8 cellular contexts compared by ENCODE assay signal in genomic region chr11:64304032-64304315, GRCh38.
A peak's percentile ranks its signal among the peaks of the same experiment; 100 is the strongest.
DNase-seq lines count a peak whose midpoint lies in the region; ATAC-seq and TF ChIP-seq lines count a peak whose summit lies in the region.

No MANE protein-coding gene starts in this region.

- no peaks in the 10 kb centered on the region for H3K9me2 ChIP-seq in MM.1S (replicated peaks; ENCODE audit: insufficient read depth, low read length)

- ATAC-seq in HG02885 (IDR thresholded peaks at IDR 0.05; ENCODE audit: poor library complexity, unreplicated experiment) = no peak
- no peak for ATAC-seq in activated CD4-positive, CD25-positive, alpha-beta regulatory T cell treated with anti-CD3 and anti-CD28 coated beads, Interleukin-2, amount 50 U/mL, for 24 hours

- H3K4me1 Mint-ChIP-seq in nephron progenitor cell = peaks cover 31% of the 10 kb centered on the region

- no peaks in the 10 kb centered on the region for H3K9me3 ChIP-seq in BLaER1 treated with 17β-estradiol and CSF1 and Interleukin-3, amounts not matched to agents 10 nM and 100 nM (replicated peaks in 1 of 11)
- no peaks in the 10 kb centered on the region for H3K9me3 ChIP-seq in MM.1S (replicated peaks; ENCODE audit: insufficient read depth, low read length)
- H3K9me3 ChIP-seq in duodenal mucosa (ENCODE audit: control insufficient read depth in 1 of 2, low read length in 2 of 2) = no peaks in the 10 kb centered on the region

- H3K27ac ChIP-seq in BLaER1 treated with 17β-estradiol and CSF1 and Interleukin-3, amounts not matched to agents 10 nM and 100 nM = peak overlapping the region in 10 of 11 experiments; percentile 91 to 98 (median 96); a peak in 19 of 22 replicates
- H3K27ac ChIP-seq in MM.1S (ENCODE audit: low read length) (peak overlapping the region; percentile 99), duodenal mucosa (ENCODE audit: low read depth, low read length) (peak overlapping the region; percentile 92)

- H3K4me3 ChIP-seq in BLaER1 treated with 17β-estradiol and CSF1 and Interleukin-3, amounts not matched to agents 10 nM and 100 nM = peak overlapping the region; percentile 58 to 72 (median 66); a peak in 19 of 20 replicates
- H3K4me3 ChIP-seq in MM.1S (ENCODE audit: low read length) (peak overlapping the region; percentile 76), duodenal mucosa (ENCODE audit: low read depth in 1 of 2, low read length in 2 of 2) (peak overlapping the region; percentile 70 to 82)

- H3K36me3 ChIP-seq in BLaER1 treated with 17β-estradiol and CSF1 and Interleukin-3, amounts not matched to agents 10 nM and 100 nM = peaks cover 11 to 20% (median 14%) of the 10 kb centered on the region in 11 experiments; a peak in 19 of 22 replicates
- H3K36me3 ChIP-seq in MM.1S (replicated peaks; ENCODE audit: insufficient read depth, low read length) (no peaks in the 10 kb centered on the region), duodenal mucosa (ENCODE audit: control insufficient read depth in 1 of 2, insufficient read depth in 2 of 2, low read length in 2 of 2) (peaks cover 0 to 12% of the 10 kb centered on the region in 2 donors)

- DNase-seq in MM.1S (no peak), nephron progenitor cell (no peak), COLO668 (lab: John Stamatoyannopoulos, UW; ENCODE audit: unreplicated experiment) (no peak), GM03348 (ENCODE audit: low spot score) (no peak)

- peaks cover 53% of the 10 kb centered on the region for H3K27me3 Mint-ChIP-seq in nephron progenitor cell (ENCODE audit: low read depth, poor library complexity)

- TF ChIP-seq CTCF in MM.1S (IDR thresholded peaks at IDR 0.05; ENCODE audit: low read length) (no peak), nephron progenitor cell (IDR thresholded peaks at IDR 0.05) (no peak)

- H3K79me2 ChIP-seq in MM.1S (ENCODE audit: low read length) = peaks cover 26% of the 10 kb centered on the region

- peaks cover 5% of the 10 kb centered on the region for H3K36me3 Mint-ChIP-seq in nephron progenitor cell (ENCODE audit: low read depth)

- no peak overlapping the region for H3K27ac Mint-ChIP-seq in nephron progenitor cell

- H3F3A ChIP-seq in MM.1S (ENCODE audit: insufficient read depth, low read length) = peaks cover 24% of the 10 kb centered on the region

- peak overlapping the region; percentile 86 for H3K4me3 Mint-ChIP-seq in nephron progenitor cell

- H3K9ac ChIP-seq in BLaER1 treated with 17β-estradiol and CSF1 and Interleukin-3, amounts not matched to agents 10 nM and 100 nM = peak overlapping the region; percentile 85 to 95 (median 91); a peak in 21 of 22 replicates
- H3K9ac ChIP-seq in MM.1S (ENCODE audit: low read length) (peak overlapping the region; percentile 99), duodenal mucosa (ENCODE audit: low read depth in 1 of 2, low read length in 2 of 2) (peak overlapping the region; percentile 83 to 86)

- no peaks in the 10 kb centered on the region for H3K9me3 Mint-ChIP-seq in nephron progenitor cell

- H3K4me1 ChIP-seq in BLaER1 treated with 17β-estradiol and CSF1 and Interleukin-3, amounts not matched to agents 10 nM and 100 nM = peaks cover 46 to 67% (median 52%) of the 10 kb centered on the region in 10 experiments
- H3K4me1 ChIP-seq in MM.1S (ENCODE audit: low read length) (peaks cover 24% of the 10 kb centered on the region), duodenal mucosa (ENCODE audit: control insufficient read depth in 1 of 2, insufficient read depth in 2 of 2, low read length in 2 of 2) (peaks cover 33 to 46% of the 10 kb centered on the region in 2 donors)

- peaks cover 31 to 38% (median 33%) of the 10 kb centered on the region in 11 experiments for H3K27me3 ChIP-seq in BLaER1 treated with 17β-estradiol and CSF1 and Interleukin-3, amounts not matched to agents 10 nM and 100 nM
- peaks cover 24% of the 10 kb centered on the region for H3K27me3 ChIP-seq in MM.1S (replicated peaks; ENCODE audit: insufficient read depth, low read length)
- H3K27me3 ChIP-seq in duodenal mucosa (ENCODE audit: control insufficient read depth in 1 of 2, insufficient read depth in 2 of 2, low read length in 2 of 2) = peaks cover 15 to 20% of the 10 kb centered on the region in 2 donors

- H3K4me2 ChIP-seq in BLaER1 treated with 17β-estradiol and CSF1 and Interleukin-3, amounts not matched to agents 10 nM and 100 nM = peak overlapping the region; percentile 80 to 99 (median 91)
- H3K4me2 ChIP-seq in MM.1S (ENCODE audit: low read depth, low read length) = peak overlapping the region; percentile 82

- 0 out of 2 replicates have a peak overlapping the region, but pooled peaks have one; percentile 1 for H2AFZ ChIP-seq in MM.1S (ENCODE audit: low read length)

- peaks cover 19 to 47% (median 40%) of the 10 kb centered on the region in 11 experiments; a peak in 21 of 22 replicates for H4K20me1 ChIP-seq in BLaER1 treated with 17β-estradiol and CSF1 and Interleukin-3, amounts not matched to agents 10 nM and 100 nM
- H4K20me1 ChIP-seq in MM.1S (ENCODE audit: insufficient read depth, low read length) = no peaks in the 10 kb centered on the region
